In the genomic region with DNA sequence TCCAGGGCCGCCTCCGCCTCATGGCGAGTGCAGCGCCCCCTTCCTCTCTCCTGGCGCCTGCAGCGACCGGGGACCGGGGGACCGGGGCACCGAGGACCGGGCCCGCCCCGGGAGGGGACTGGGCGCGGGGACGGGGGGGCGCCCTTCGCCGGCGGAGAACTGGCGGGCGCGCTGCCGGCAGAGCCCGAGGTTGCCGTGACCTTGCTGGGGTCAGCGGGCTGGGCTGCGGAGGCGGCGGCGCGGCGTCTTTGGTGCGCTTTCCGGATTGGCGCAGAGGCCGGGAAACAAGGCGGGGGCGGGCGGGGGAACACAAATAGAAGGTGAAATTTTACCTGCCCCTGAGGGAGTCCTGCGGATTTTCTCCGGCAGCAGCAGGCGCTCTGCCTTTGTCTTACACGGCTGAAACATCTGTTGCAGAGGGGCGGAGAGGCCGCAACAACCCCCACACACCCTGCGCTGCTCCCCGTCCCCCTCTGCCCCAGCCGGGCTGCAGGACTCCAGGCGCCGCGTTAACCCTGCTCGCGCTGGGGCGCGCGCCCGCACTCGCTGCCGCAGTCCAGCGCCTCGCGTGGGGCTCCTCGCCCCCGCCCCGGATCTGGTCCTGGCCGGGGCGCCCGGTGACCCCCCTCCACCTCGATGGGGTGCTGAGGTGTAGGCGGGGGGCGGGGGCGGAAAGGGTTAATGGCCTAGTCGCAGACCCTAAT, we compare ENCODE assay signal across 8 cellular contexts. TPM values are rescaled to one million over a fixed set of nuclear protein-coding genes. Genes with fewer than 3 reads are reported as not detected.
DNase-seq lines count a peak whose midpoint lies in the region; ATAC-seq, FAIRE-seq and TF ChIP-seq lines count a peak whose summit lies in the region.

No MANE protein-coding gene starts in this region.

- no peak for TF ChIP-seq POLR2A in IMR-90 (IDR thresholded peaks at IDR 0.05; ENCODE audit: low read depth, low read length)
- TF ChIP-seq POLR2A in GM12878 (IDR thresholded peaks at IDR 0.05; ENCODE audit: low read depth, low read length), result no peak

- no peak overlapping the region for H2BK120ac ChIP-seq in IMR-90 (ENCODE audit: low read depth, low read length)

- H2BK15ac ChIP-seq in IMR-90 (ENCODE audit: low read depth, low read length), result no peak overlapping the region

- H2AK9ac ChIP-seq in IMR-90 (replicated peaks; ENCODE audit: low read depth, low read length, poor library complexity), result peak overlapping the region; percentile 62

- H2BK20ac ChIP-seq in IMR-90 (ENCODE audit: low read depth, low read length), result no peak overlapping the region

- no peaks in the 10 kb centered on the region; the same call in none of the 2 replicates for H3K9me1 ChIP-seq in IMR-90 (ENCODE audit: insufficient read depth, low read length)

- H3K4ac ChIP-seq in IMR-90 (ENCODE audit: low read depth, low read length), result no peak overlapping the region

- no peak for FAIRE-seq in GM12878 (lab: Jason Lieb, UNC)

- H4K20me1 ChIP-seq in IMR-90 (ENCODE audit: insufficient read depth, low read length), result peaks cover 95% of the 10 kb centered on the region
- no peaks in the 10 kb centered on the region for H4K20me1 ChIP-seq in SU-DHL-6 (ENCODE audit: low read depth, low read length)
- H4K20me1 ChIP-seq in GM12878 (ENCODE audit: control insufficient read depth, insufficient read depth), result no peaks in the 10 kb centered on the region; the same call in 1 of the 2 replicates

- H3K23ac ChIP-seq in IMR-90 (ENCODE audit: low read depth, low read length), result no peak overlapping the region

- H3K4me2 ChIP-seq in IMR-90 (ENCODE audit: low read depth, low read length) (peak overlapping the region; percentile 75), SU-DHL-6 (ENCODE audit: low read depth, low read length, poor library complexity, severe bottlenecking) (peak overlapping the region; percentile 75), GM12878 (ENCODE audit: control insufficient read depth, insufficient read depth) (peak overlapping the region; percentile 81)

- no peak overlapping the region for H4K91ac ChIP-seq in IMR-90 (ENCODE audit: insufficient read depth, low read depth, low read length)

- H3K56ac ChIP-seq in IMR-90 (ENCODE audit: extremely low read depth, insufficient read depth, low read length), result no peak overlapping the region

- H3K4me3 ChIP-seq in GM08714 (ENCODE audit: low read length), result peak overlapping the region; percentile 46; the same call in 1 of the 2 replicates
- H3K4me3 ChIP-seq in IMR-90 (ENCODE audit: insufficient read depth, low read depth, low read length), result no peak overlapping the region
- peak overlapping the region; percentile 48 for H3K4me3 ChIP-seq in SU-DHL-6 (ENCODE audit: insufficient read depth, low read length, poor library complexity, severe bottlenecking)
- peak overlapping the region; percentile 65 for H3K4me3 ChIP-seq in GM12878
- H3K4me3 ChIP-seq in skin epidermis, result peak overlapping the region; percentile 36 to 57 (median 39)

- H3K9me2 ChIP-seq in SU-DHL-6 (replicated peaks; ENCODE audit: insufficient read depth, low read length), result no peaks in the 10 kb centered on the region

- H3K9ac ChIP-seq in IMR-90 (ENCODE audit: low read depth, low read length), result no peak overlapping the region
- peak overlapping the region; percentile 53 for H3K9ac ChIP-seq in SU-DHL-6 (ENCODE audit: low read length)
- no peak overlapping the region; the same call in 1 of the 2 replicates for H3K9ac ChIP-seq in GM12878 (ENCODE audit: control insufficient read depth, insufficient read depth, low read length)

- TF ChIP-seq RAD21 in IMR-90 (IDR thresholded peaks at IDR 0.05; ENCODE audit: low read length) (no peak), GM12878 (IDR thresholded peaks at IDR 0.05; ENCODE audit: insufficient read depth, low read depth, low read length) (no peak)

- H3K27me3 ChIP-seq in IMR-90 (ENCODE audit: control insufficient read depth, insufficient read depth, low read length), result no peaks in the 10 kb centered on the region
- no peaks in the 10 kb centered on the region for H3K27me3 ChIP-seq in SU-DHL-6 (ENCODE audit: low read length)
- H3K27me3 ChIP-seq in GM12878 (replicated peaks in 1 of 2; ENCODE audit: control insufficient read depth in 2 of 2, insufficient read depth in 2 of 2, low read length in 1 of 2), result no peaks in the 10 kb centered on the region

- CTCF ChIA-PET in IMR-90 (lab: Yijun Ruan, JAX), result no interaction called here
- CTCF ChIA-PET in GM12878 (lab: Yijun Ruan, JAX), result interaction anchor here (0.8 to 1.7 kb wide), 3 partner anchors 66 to 136 kb away, joined by 3 to 4 read pairs (median 3); no protein-coding TSS in a partner anchor

- POLR2A ChIA-PET in IMR-90 (lab: Charles Lee; ENCODE audit: unreplicated experiment), result no interaction called here
- POLR2A ChIA-PET in GM12878 (lab: Charles Lee), result interaction anchor here (1.2 kb wide), 1 partner anchor 91 kb away, joined by 3 read pairs; no protein-coding TSS in a partner anchor

- H3K9me3 ChIP-seq in IMR-90 (ENCODE audit: control insufficient read depth, insufficient read depth, low read length) (no peaks in the 10 kb centered on the region), SU-DHL-6 (ENCODE audit: insufficient read depth, low read length) (no peaks in the 10 kb centered on the region), GM12878 (replicated peaks; ENCODE audit: control insufficient read depth, insufficient read depth, low read length) (no peaks in the 10 kb centered on the region)

- no peak overlapping the region for H2BK5ac ChIP-seq in IMR-90 (ENCODE audit: low read depth, low read length, poor library complexity, severe bottlenecking)

- H3K36me3 ChIP-seq in IMR-90 (ENCODE audit: control insufficient read depth, insufficient read depth, low read length) (no peaks in the 10 kb centered on the region), SU-DHL-6 (ENCODE audit: low read length) (no peaks in the 10 kb centered on the region), GM12878 (ENCODE audit: control insufficient read depth in 2 of 2, insufficient read depth in 2 of 2, low read length in 1 of 2) (peaks cover 0 to 6% of the 10 kb centered on the region in 2 experiments; a peak in 2 of 4 replicates)

- H3K14ac ChIP-seq in IMR-90 (replicated peaks; ENCODE audit: low read depth, low read length), result no peak overlapping the region

- H3K79me2 ChIP-seq in SU-DHL-6 (ENCODE audit: insufficient read depth, low read length), result no peaks in the 10 kb centered on the region
- H3K79me2 ChIP-seq in GM12878 (ENCODE audit: control insufficient read depth, insufficient read depth, low read length), result no peaks in the 10 kb centered on the region

- H3K4me1 ChIP-seq in IMR-90 (ENCODE audit: control insufficient read depth, insufficient read depth, low read length) (peaks cover 42% of the 10 kb centered on the region), GM12878 (ENCODE audit: control insufficient read depth, insufficient read depth, low read length) (peaks cover 11% of the 10 kb centered on the region)

- H3F3A ChIP-seq in SU-DHL-6 (ENCODE audit: insufficient read depth), result peaks cover 18% of the 10 kb centered on the region

- H4K8ac ChIP-seq in IMR-90 (ENCODE audit: low read depth in 2 of 2, low read length in 2 of 2), result no peak overlapping the region

- TF ChIP-seq EP300 in GM12878 (IDR thresholded peaks at IDR 0.05; ENCODE audit: borderline replicate concordance in 1 of 2, control insufficient read depth in 1 of 2, low read depth in 2 of 2, low read length in 2 of 2), result no peak

- H3K27ac ChIP-seq in IMR-90 (ENCODE audit: insufficient read depth, low read length), result no peak overlapping the region
- H3K27ac ChIP-seq in SU-DHL-6 (ENCODE audit: low read depth, low read length), result peak overlapping the region; percentile 84
- H3K27ac ChIP-seq in GM12878 (ENCODE audit: control insufficient read depth, insufficient read depth), result no peak overlapping the region
- H3K27ac ChIP-seq in skin epidermis, result peak overlapping the region in 13 of 21 experiments; percentile 3 to 76 (median 52)

- H2AFZ ChIP-seq in IMR-90 (replicated peaks; ENCODE audit: low read length, poor library complexity) (peak overlapping the region; percentile 65), SU-DHL-6 (ENCODE audit: low read depth, low read length, severe bottlenecking) (peak overlapping the region; percentile 81), GM12878 (ENCODE audit: control insufficient read depth, low read depth, low read length) (no peak overlapping the region)

- no peak overlapping the region for H3K18ac ChIP-seq in IMR-90 (ENCODE audit: low read depth, low read length)

- 0% methylated on average over 3 of the region's 74 CpGs; no CpG with 5 or more reads in 1 of the 2 experiments for WGBS in IMR-90 (ENCODE audit: extremely low coverage in 2 of 2, insufficient read length in 1 of 2), 2 experiments
- 2% methylated on average over 68 of the region's 74 CpGs for WGBS in GM12878 (ENCODE audit: insufficient coverage, insufficient replicate concordance, low lambda C conversion rate, missing lambda C conversion rate)

- no TSS peak for BruUV-seq in IMR-90 (replicated peaks; lab: Mats Ljungman, UMichigan)
- BruUV-seq in GM12878 (replicated peaks; lab: Mats Ljungman, UMichigan), result no TSS peak

- H3K79me1 ChIP-seq in IMR-90 (ENCODE audit: low read depth in 1 of 2, low read length in 2 of 2), result peaks cover 12 to 85% of the 10 kb centered on the region in 2 experiments; a peak in 2 of 4 replicates

- H2AK5ac ChIP-seq in IMR-90 (ENCODE audit: low read depth, low read length), result no peak overlapping the region

- TF ChIP-seq CTCF in IMR-90 (conservative IDR thresholded peaks at IDR 0.05; ENCODE audit: low read depth, low read length), result no peak
- peak; percentile 11 for TF ChIP-seq CTCF in SU-DHL-6 (IDR thresholded peaks at IDR 0.05; ENCODE audit: insufficient read depth, low read length, poor library complexity, severe bottlenecking)
- peak in 2 of 3 experiments; percentile 15 to 16; a peak in 3 of 6 replicates for TF ChIP-seq CTCF in GM12878 (IDR thresholded peaks at IDR 0.05 in 2 of 3, conservative IDR thresholded peaks at IDR 0.05 in 1 of 3; ENCODE audit: control insufficient read depth in 2 of 3, extremely low read depth in 1 of 3, insufficient read depth in 1 of 3, low read depth in 3 of 3, low read length in 3 of 3)

- in situ Hi-C loops in IMR-90 (cut with MboI; ENCODE audit: low sequenced_read_pairs), result no loop called here
- in situ Hi-C loops in GM12878 (cut with MboI), result no loop called here

- RAD21 ChIA-PET in GM12878 (lab: Charles Lee; ENCODE audit: unreplicated experiment), result interaction anchor here (1.2 to 1.5 kb wide), 2 partner anchors 29 to 67 kb away, joined by 3 to 7 read pairs; no protein-coding TSS in a partner anchor

- intact Hi-C loops in IMR-90 (cut with micrococcal nuclease), result loop anchor here (10.0 kb wide), 1 partner anchor 98 kb away; a partner anchor contains a TSS
- intact Hi-C loops in GM12878 (cut with micrococcal nuclease; ENCODE audit: unreplicated experiment), result no loop called here

- peak; percentile 24 for ATAC-seq in IMR-90 (ENCODE audit: low read depth)
- ATAC-seq in GM12878, result peak; percentile 74
- ATAC-seq in GM21529 (IDR thresholded peaks at IDR 0.05; ENCODE audit: unreplicated experiment), result no peak

- dilution Hi-C loops in IMR-90 (cut with HindIII; ENCODE audit: low sequenced_read_pairs, unreplicated experiment), result no loop called here

- no peak overlapping the region for H4K5ac ChIP-seq in IMR-90 (ENCODE audit: low read depth, low read length)

- DNase-seq in IMR-90, result no peak
- peak; percentile 33 for DNase-seq in GM12878 (ENCODE audit: low read depth, low spot score)
- DNase-seq in iPS-NIHi7 (ENCODE audit: extremely low spot score), result peak; percentile 64
- DNase-seq in NOMO-1 treated with DMSO at 0.1 percent for 48 hours (lab: John Stamatoyannopoulos, UW; ENCODE audit: unreplicated experiment), result no peak

- SMC1A ChIA-PET in GM12878 (lab: Charles Lee; ENCODE audit: uncharacterized antibody, unreplicated experiment), result interaction anchor here (1.7 kb wide), 1 partner anchor 100 kb away, joined by 8 read pairs; no protein-coding TSS in a partner anchor

RNA-seq across cellular contexts. Expression of a gene that starts 53.5 kb away (rescaled TPM):
- total RNA-seq in IMR-90 (2012; rRNA removed), result 3.3 and 3.4 TPM in 2 replicates
- 20.4 and 22.3 TPM in 2 replicates for polyA plus RNA-seq in IMR-90 (2012; rRNA removed)
- 16.2 and 23.6 TPM in 2 replicates for polyA plus RNA-seq in IMR-90 (2012; cell fraction: cytosol; rRNA removed)
- 82.8 and 188 TPM in 2 replicates for polyA plus RNA-seq in IMR-90 (2012; cell fraction: nucleus; rRNA removed; ENCODE audit: low replicate concordance)
- 96.1 and 107 TPM in 2 replicates for total RNA-seq in GM12878 (2013; cell fraction: nucleolus; rRNA removed)
- total RNA-seq in GM12878 (2014; rRNA removed), result 34.3 and 40.7 TPM in 2 replicates
- total RNA-seq in GM12878 (2014; rRNA removed; fragmentation: Illumina TruSeq; extraction: Trizol), result 22.0 and 24.7 TPM in 2 replicates
- total RNA-seq in GM12878 (2021), result 84.6 and 86.3 TPM in 2 replicates
- polyA plus RNA-seq in GM12878 (2011; ENCODE audit: low read depth), result 8.9 TPM
- 10.7 and 18.8 TPM in 2 replicates for polyA plus RNA-seq in GM12878 (2011; rRNA removed)
- 16.3 and 28.3 TPM in 2 replicates for polyA plus RNA-seq in GM12878 (2011; cell fraction: cytosol; rRNA removed)
- polyA plus RNA-seq in GM12878 (2011; cell fraction: nucleus; rRNA removed), result 213 and 265 TPM in 2 replicates
- 24.9 and 31.5 TPM in 2 replicates for polyA plus RNA-seq in GM12878 (2012)
- 3.8 and 37.5 TPM in 2 replicates for polyA plus RNA-seq in GM12878 (2014; fragmentation: Illumina TruSeq; extraction: Trizol)
- 1 to 10 TPM; 1.4 to 5.1 TPM for polyA plus RNA-seq in GM12878 (2014; fragmentation: Nextera tagmentation; extraction: Ambion mirVana)
- 52.5 and 62.5 TPM in 2 replicates for polyA plus RNA-seq in GM12878 (2014; rRNA removed)
- 10 to 100 TPM; 10.1 to 11.0 TPM for polyA plus RNA-seq in GM12878 (2016; fragmentation: Nextera tagmentation; extraction: Ambion mirVana)
- polyA minus RNA-seq in GM12878 (2011; rRNA and poly(A)+ RNA removed), result 21.4 and 37.2 TPM in 2 replicates
- polyA minus RNA-seq in GM12878 (2011; cell fraction: cytosol; rRNA and poly(A)+ RNA removed), result 36.1 and 40.1 TPM in 2 replicates
- polyA minus RNA-seq in GM12878 (2011; cell fraction: nucleus; rRNA and poly(A)+ RNA removed), result 49.9 and 96.1 TPM in 2 replicates

Comparison
In these comparisons a context has a peak if more than half of its experiments do, and no peak if none do; other contexts are left out.
1. DNase-seq: peak in GM12878 (single experiment) and iPS-NIHi7 (single experiment); none in IMR-90 (single experiment) and NOMO-1 treated with DMSO at 0.1 percent for 48 hours (single experiment).
2. H3K27ac ChIP-seq: peak in SU-DHL-6 (single experiment) and skin epidermis (13 of 21); none in IMR-90 (single experiment) and GM12878 (single experiment).
3. Peak in every context shown above with its lines, with median percentiles within 50 percentile points of each other: H3K4me2 ChIP-seq.